ENCODE assay signal across 8 cellular contexts in genomic region chr5:39074009-39074886, GRCh38. TPM values are rescaled to one million over a fixed set of nuclear protein-coding genes. Genes with fewer than 3 reads are reported as not detected.
DNase-seq lines count a peak whose midpoint lies in the region; ATAC-seq and TF ChIP-seq lines count a peak whose summit lies in the region.

RICTOR (minus strand) TSS chr5:39074399; CDS start chr5:39074377, 22 bp downstream.

- no peaks in the 10 kb centered on the region for H3K27me3 Mint-ChIP-seq in Caco-2 (ENCODE audit: insufficient read depth, unreplicated experiment)

- intact Hi-C loops in Caco-2 (cut with micrococcal nuclease; ENCODE audit: unreplicated experiment) = loop anchor here (5.0 kb wide), 1 partner anchor 208 kb away; no protein-coding TSS in a partner anchor

- H3K4me3 Mint-ChIP-seq in Caco-2 (ENCODE audit: unreplicated experiment) = peak within 1 kb of the TSS; percentile 95

- DNase-seq in Caco-2 (peak; percentile 89 to 92), HUDEP-2 (lab: John Stamatoyannopoulos, UW; ENCODE audit: unreplicated experiment in 76 of 76) (peak in 75 of 76 experiments; percentile 19 to 95 (median 80)), NOMO-1 treated with dmso at 0.1 percent for 144 hours (lab: John Stamatoyannopoulos, UW; ENCODE audit: unreplicated experiment) (peak; percentile 84)
- DNase-seq in activated CD8-positive, alpha-beta memory T cell treated with anti-CD3 and anti-CD28 coated beads, Interleukin-2, amount 50 U/mL, for 1 hour (ENCODE audit: extremely low read depth) = peak; percentile 67
- DNase-seq in stimulated activated CD8-positive, alpha-beta memory T cell treated with anti-CD3 and anti-CD28 coated beads, Interleukin-15, amount 100 ng/mL, for 4 hours (ENCODE audit: low read depth in 2 of 2) = peak; percentile 79 to 85

- WGBS in mesodermal cell (ENCODE audit: insufficient coverage in 2 of 2), 2 experiments = 0% methylated on average over 47 to 74 of the region's 99 CpGs

- CTCF ChIA-PET in Caco-2 (lab: Charles Lee) = no interaction called here

- H3K9me3 ChIP-seq in Caco-2 = no peaks in the 10 kb centered on the region
- H3K9me3 ChIP-seq in endocrine pancreas (ENCODE audit: control insufficient read depth, low read length) = no peaks in the 10 kb centered on the region
- no peaks in the 10 kb centered on the region for H3K9me3 ChIP-seq in mesodermal cell (ENCODE audit: control insufficient read depth, low read length)

- no TSS peak for BruUV-seq in Caco-2 (replicated peaks; lab: Mats Ljungman, UMichigan)

- H3K4me1 ChIP-seq in Caco-2 (peaks cover 6% of the 10 kb centered on the region; the same call in 1 of the 2 replicates), endocrine pancreas (ENCODE audit: control insufficient read depth, insufficient read depth, low read length) (peaks cover 25% of the 10 kb centered on the region), mesodermal cell (ENCODE audit: control insufficient read depth, insufficient read depth, low read length, poor library complexity, severe bottlenecking) (no peaks in the 10 kb centered on the region)

- no peaks in the 10 kb centered on the region for H3K36me3 ChIP-seq in Caco-2 (ENCODE audit: control insufficient read depth, insufficient read depth, low read length)
- no peaks in the 10 kb centered on the region for H3K36me3 ChIP-seq in endocrine pancreas (ENCODE audit: control insufficient read depth, insufficient read depth, low read length)
- H3K36me3 ChIP-seq in mesodermal cell (ENCODE audit: control insufficient read depth, insufficient read depth, low read length) = peaks cover 3% of the 10 kb centered on the region

- H3K27ac ChIP-seq in mesodermal cell (ENCODE audit: low read depth, low read length, severe bottlenecking) = peak within 1 kb of the TSS; percentile 96

- H3K4me1 Mint-ChIP-seq in Caco-2 (ENCODE audit: low read depth, unreplicated experiment) = no peaks in the 10 kb centered on the region

- H3K36me3 Mint-ChIP-seq in Caco-2 (ENCODE audit: insufficient read depth, unreplicated experiment) = peaks cover 8% of the 10 kb centered on the region

- peak within 1 kb of the TSS; percentile 94 for H3K27ac Mint-ChIP-seq in Caco-2 (ENCODE audit: unreplicated experiment)

- peak within 1 kb of the TSS; percentile 82 for H3K9ac ChIP-seq in endocrine pancreas (ENCODE audit: control insufficient read depth, insufficient read depth, low read length)

- POLR2A ChIA-PET in Caco-2 (lab: Charles Lee) = interaction anchor here (0.6 kb wide), 1 partner anchor 396 kb away, joined by 3 read pairs; no protein-coding TSS in a partner anchor

- H3K9me3 Mint-ChIP-seq in Caco-2 (ENCODE audit: unreplicated experiment) = no peaks in the 10 kb centered on the region

- no peak for TF ChIP-seq CTCF in Caco-2 (IDR thresholded peaks at IDR 0.05; ENCODE audit: insufficient read depth in 1 of 2, low read depth in 1 of 2, low read length in 1 of 2, severe bottlenecking in 1 of 2, unreplicated experiment in 1 of 2)

- H3K4me3 ChIP-seq in Caco-2 (ENCODE audit: low read depth, low read length) (peak within 1 kb of the TSS; percentile 83), endocrine pancreas (ENCODE audit: control insufficient read depth, insufficient read depth, low read length) (peak within 1 kb of the TSS; percentile 94), mesodermal cell (ENCODE audit: extremely low read depth, insufficient read depth, low read length, poor library complexity, severe bottlenecking) (peak within 1 kb of the TSS; percentile 82)

- ATAC-seq in GM21390 (IDR thresholded peaks at IDR 0.05; ENCODE audit: unreplicated experiment) = peak; percentile 72

- H3K27me3 ChIP-seq in Caco-2 (replicated peaks; ENCODE audit: control insufficient read depth, insufficient read depth, low read length) (no peaks in the 10 kb centered on the region), endocrine pancreas (ENCODE audit: control insufficient read depth, insufficient read depth, low read length) (no peaks in the 10 kb centered on the region)

RNA-seq across cellular contexts. Expression of gene RICTOR, which starts in this region (rescaled TPM):
- 25.2 and 25.7 TPM in 2 replicates for total RNA-seq in Caco-2 (2022)
- 17.0 TPM for polyA plus RNA-seq in mesodermal cell (2013, experiment 1 of 2)
- polyA plus RNA-seq in mesodermal cell (2013, experiment 2 of 2) = 16.4 TPM

Comparison
In these comparisons a context has a peak if more than half of its experiments do, and no peak if none do; other contexts are left out.
1. Peak in every context shown above with its lines: DNase-seq, ATAC-seq, H3K4me3 ChIP-seq and H3K27ac ChIP-seq.